Comparison of ENCODE assay signal across 19 cellular contexts in genomic region chr12:15733136-15733535, GRCh38. TPM values are rescaled to one million over a fixed set of nuclear protein-coding genes. Genes with fewer than 3 reads are reported as not detected.
DNase-seq lines count a peak whose midpoint lies in the region; ATAC-seq, FAIRE-seq and TF ChIP-seq lines count a peak whose summit lies in the region.
"Had no signal": no experiment of that assay in that cellular context is flagged by ENCODE, and none has a peak within 500 bp of the region (broad histone marks: within the 10 kb centered on the region; RNA-seq: fewer than 3 reads in every experiment).

No MANE protein-coding gene starts in this region.

- TF ChIP-seq POLR2A in heart left ventricle (IDR thresholded peaks at IDR 0.05) = no peak

- TF ChIP-seq CTCF in nephron (IDR thresholded peaks at IDR 0.05; ENCODE audit: unreplicated experiment in 3 of 3) (no peak), heart left ventricle (IDR thresholded peaks at IDR 0.05) (no peak)

- ATAC-seq in GM18511 (IDR thresholded peaks at IDR 0.05; ENCODE audit: unreplicated experiment) (peak; percentile 37), GM21786 (IDR thresholded peaks at IDR 0.05; ENCODE audit: unreplicated experiment) (peak; percentile 36), HG03378 (IDR thresholded peaks at IDR 0.05; ENCODE audit: unreplicated experiment) (peak; percentile 21), heart left ventricle (no peak)

- H3K4me1 ChIP-seq in heart left ventricle = peaks cover 0 to 16% (median 0%) of the 10 kb centered on the region in 12 donors
- H3K4me1 ChIP-seq: spleen had no signal

- no peak for FAIRE-seq in HTR-8/SVneo (lab: Jason Lieb, UNC)
- FAIRE-seq: bronchial epithelial cell, D721Med had no signal

- H3K27ac ChIP-seq in heart left ventricle = peak overlapping the region in 1 of 12 donors; percentile 7
- H3K27ac ChIP-seq: spleen had no signal

- H3K27me3 Mint-ChIP-seq in nephron (ENCODE audit: low read depth) = no peaks in the 10 kb centered on the region

- WGBS in heart left ventricle, 4 donors = 62 to 76% (median 65%) methylated on average over 3 of the region's 3 CpGs

- H3K4me3 Mint-ChIP-seq in nephron = peak overlapping the region in 2 of 3 experiments; percentile 14 to 67
- H3K4me3 Mint-ChIP-seq: mesothelial cell of epicardium had no signal

- peak overlapping the region; percentile 94 to 98 (median 94) for H3K27ac Mint-ChIP-seq in nephron
- H3K27ac Mint-ChIP-seq: mesothelial cell of epicardium had no signal

- no peak overlapping the region for H3K4me3 ChIP-seq in heart left ventricle
- H3K4me3 ChIP-seq: spleen had no signal

- H3K9me3 ChIP-seq in heart left ventricle = no peaks in the 10 kb centered on the region
- H3K9me3 ChIP-seq: spleen had no signal

- H3K36me3 ChIP-seq in heart left ventricle = no peaks in the 10 kb centered on the region
- H3K36me3 ChIP-seq: spleen had no signal

- intact Hi-C loops in heart left ventricle (cut with DNase I) = no loop called here

- no peaks in the 10 kb centered on the region for H3K27me3 ChIP-seq in heart left ventricle
- H3K27me3 ChIP-seq: spleen had no signal

- peaks cover 11% of the 10 kb centered on the region for H3K4me1 Mint-ChIP-seq in nephron
- H3K4me1 Mint-ChIP-seq: mesothelial cell of epicardium had no signal

- H3K36me3 Mint-ChIP-seq in nephron (ENCODE audit: low read depth) = peaks cover 16% of the 10 kb centered on the region

- H3K9me3 Mint-ChIP-seq in nephron = peaks cover 8% of the 10 kb centered on the region

- DNase-seq in activated naive CD4-positive, alpha-beta T cell treated with Interleukin-2 at 50 U/mL for 16 hours = no peak
- DNase-seq in heart left ventricle (no peak), HTR-8/SVneo (ENCODE audit: insufficient read length, low spot score) (no peak), NCI-H526 treated with DMSO at 0.1 percent for 48 hours (lab: John Stamatoyannopoulos, UW) (no peak)
- DNase-seq: effector memory CD4-positive, alpha-beta T cell; H7; KBM-7; NCI-H1105 treated with DMSO at 0.1 percent for 48 hours; NCI-H345; OCI-M1; spleen; substantia nigra had no signal

RNA-seq across cellular contexts. Expression of gene EPS8, which starts 56.1 kb away (rescaled TPM):
- total RNA-seq in heart left ventricle = 10 to 100 TPM; 11.7 to 56.0 (median 20.9) TPM
- 10 to 100 TPM; 12.5 to 22.9 TPM for polyA plus RNA-seq in heart left ventricle

Comparison
In these comparisons a context has a peak if more than half of its experiments do, and no peak if none do; other contexts are left out.
1. ATAC-seq: peak in GM18511 (single experiment), GM21786 (single experiment) and HG03378 (single experiment); none in heart left ventricle (0 of 4).